26 cellular contexts compared by ENCODE assay signal in the genomic region with DNA sequence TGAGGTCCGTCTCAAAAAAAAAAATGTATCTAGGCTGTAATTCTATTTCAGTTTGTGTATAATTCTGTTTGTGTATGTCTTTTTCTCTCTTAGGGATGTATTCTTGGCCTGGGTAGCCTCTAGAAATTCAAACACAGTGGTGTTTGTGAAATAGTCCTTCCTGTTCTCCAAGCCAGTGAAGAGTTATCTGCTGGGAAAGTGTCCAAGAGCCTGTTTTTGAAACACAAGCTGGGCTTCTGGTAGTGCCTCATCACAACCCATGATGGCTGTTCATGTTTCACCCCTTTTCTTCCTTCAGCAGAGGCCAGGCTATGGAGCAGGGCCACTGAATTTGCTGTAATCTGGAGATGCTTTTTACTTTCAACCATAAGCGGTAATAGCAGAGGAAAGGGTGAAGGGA. TPM values are rescaled to one million over a fixed set of nuclear protein-coding genes. Genes with fewer than 3 reads are reported as not detected.
DNase-seq lines count a peak whose midpoint lies in the region; ATAC-seq and TF ChIP-seq lines count a peak whose summit lies in the region.
"Had no signal": no experiment of that assay in that cellular context is flagged by ENCODE, and none has a peak within 500 bp of the region (broad histone marks: within the 10 kb centered on the region; RNA-seq: fewer than 3 reads in every experiment).

No MANE protein-coding gene starts in this region.

- H3K9me3 ChIP-seq in upper lobe of left lung: no peaks in the 10 kb centered on the region
- H3K9me3 ChIP-seq: adrenal gland, Peyer's patch, spleen had no signal

- H3K4me3 Mint-ChIP-seq in chondrocyte (ENCODE audit: unreplicated experiment): no peak overlapping the region
- H3K4me3 Mint-ChIP-seq: activated B cell treated with CpG ODN at 0.5 μM for 24 hours, brain, CD14-positive monocyte, type B pancreatic cell had no signal

- peak; percentile 9 for DNase-seq in NCI-H2196 treated with DMSO at 0.1 percent for 48 hours (lab: John Stamatoyannopoulos, UW; ENCODE audit: unreplicated experiment)
- DNase-seq in chondrocyte (ENCODE audit: low spot score): no peak
- peak; percentile 90 for DNase-seq in iris pigment epithelial cell (ENCODE audit: low read depth)
- peak in 1 of 2 donors; percentile 30 for DNase-seq in upper lobe of left lung
- DNase-seq in NCI-H1930 (lab: John Stamatoyannopoulos, UW): no peak
- no peak for DNase-seq in NCI-H1417 (lab: John Stamatoyannopoulos, UW)
- no peak for DNase-seq in activated naive CD4-positive, alpha-beta T cell (lab: John Stamatoyannopoulos, UW)
- DNase-seq: activated B cell treated with CpG ODN at 0.5 μM for 24 hours; activated CD4-positive, alpha-beta T cell treated with anti-CD3 and anti-CD28 coated beads, Interleukin-2, amount 50 U/mL, for 1 hour; activated T-cell treated with anti-CD3 and anti-CD28 coated beads, Interleukin-2, amount 50 U/mL, for 48 hours; adrenal gland; effector CD8-positive, alpha-beta T cell; erythroblast; Karpas-422; NCI-H1436 treated with DMSO at 0.1 percent for 48 hours; NCI-H2171; NCI-H526; Peyer's patch; spleen; stimulated activated CD4-positive, alpha-beta T cell treated with anti-CD3 and anti-CD28 coated beads, Interleukin-2, amount 100 ng/mL, for 48 hours; substantia nigra had no signal

- peaks cover 0 to 13% (median 7%) of the 10 kb centered on the region in 4 donors for H3K4me1 ChIP-seq in upper lobe of left lung
- H3K4me1 ChIP-seq: adrenal gland, parathyroid adenoma, Peyer's patch had no signal

- ATAC-seq in upper lobe of left lung (ENCODE audit: low FRiP score in 2 of 2): no peak

- peaks cover 22 to 96% (median 87%) of the 10 kb centered on the region in 4 donors for H3K36me3 ChIP-seq in upper lobe of left lung

- TF ChIP-seq EP300 in upper lobe of left lung (IDR thresholded peaks at IDR 0.05): no peak

- no peaks in the 10 kb centered on the region for H3K27me3 ChIP-seq in upper lobe of left lung
- H3K27me3 ChIP-seq: adrenal gland, Peyer's patch, spleen had no signal

- H3K4me3 ChIP-seq in upper lobe of left lung: no peak overlapping the region
- H3K4me3 ChIP-seq: adrenal gland, Peyer's patch, spleen had no signal

- H3K36me3 Mint-ChIP-seq in chondrocyte (ENCODE audit: low read depth): peaks cover 46% of the 10 kb centered on the region

- peaks cover 11% of the 10 kb centered on the region for H3K4me1 Mint-ChIP-seq in chondrocyte (ENCODE audit: low read depth)
- H3K4me1 Mint-ChIP-seq: activated B cell treated with CpG ODN at 0.5 μM for 24 hours, brain, CD14-positive monocyte had no signal

- no peaks in the 10 kb centered on the region for H3K9me3 Mint-ChIP-seq in chondrocyte (ENCODE audit: low read depth)
- H3K9me3 Mint-ChIP-seq: activated B cell treated with CpG ODN at 0.5 μM for 24 hours, brain, CD14-positive monocyte, type B pancreatic cell had no signal

- 76 to 83% methylated on average over 2 of the region's 2 CpGs for WGBS in upper lobe of left lung, 2 donors

- H3K27me3 Mint-ChIP-seq in chondrocyte (ENCODE audit: low read depth): no peaks in the 10 kb centered on the region
- H3K27me3 Mint-ChIP-seq: activated B cell treated with CpG ODN at 0.5 μM for 24 hours, brain, type B pancreatic cell had no signal

- TF ChIP-seq POLR2A in upper lobe of left lung (IDR thresholded peaks at IDR 0.05): no peak

- peak overlapping the region; percentile 33 for H3K27ac Mint-ChIP-seq in chondrocyte (ENCODE audit: unreplicated experiment)
- H3K27ac Mint-ChIP-seq: activated B cell treated with CpG ODN at 0.5 μM for 24 hours, type B pancreatic cell had no signal

- TF ChIP-seq CTCF in chondrocyte (IDR thresholded peaks at IDR 0.05) (no peak), upper lobe of left lung (IDR thresholded peaks at IDR 0.05) (no peak)

- peak overlapping the region in 3 of 4 donors; percentile 19 to 53 (median 46) for H3K27ac ChIP-seq in upper lobe of left lung
- H3K27ac ChIP-seq: adrenal gland, HL-60, parathyroid adenoma, Peyer's patch, spleen had no signal

RNA-seq across cellular contexts. Expression of a gene that starts 14.7 kb away (rescaled TPM):
- total RNA-seq in chondrocyte (29.3 to 38.5 TPM (median 30.4 TPM) in 3 replicates), upper lobe of left lung (100 to 1,000 TPM in 1 of 6 donors, 10 to 100 TPM in 5; 41.7 to 126 (median 47.7) TPM)

RNA-seq across cellular contexts. Expression of a gene that starts 19.5 kb away (rescaled TPM):
- total RNA-seq in chondrocyte (61.7 to 71.8 TPM (median 62.2 TPM) in 3 replicates), upper lobe of left lung (10 to 100 TPM; 29.0 to 71.6 (median 62.0) TPM)

RNA-seq across cellular contexts. Expression of a gene that starts 19.7 kb away (rescaled TPM):
- total RNA-seq in chondrocyte (38.1 to 44.4 TPM (median 39.7 TPM) in 3 replicates), upper lobe of left lung (10 to 100 TPM; 13.1 to 40.2 (median 33.0) TPM)

RNA-seq across cellular contexts. Expression of a gene that starts 29.7 kb away (rescaled TPM):
- total RNA-seq in chondrocyte (8.7 to 13.1 TPM (median 10.1 TPM) in 3 replicates), upper lobe of left lung (10 to 100 TPM in 2 of 6 donors, 1 to 10 TPM in 4; 5.5 to 12.2 (median 8.0) TPM)

RNA-seq across cellular contexts. Expression of a gene that starts 40.5 kb away (rescaled TPM):
- total RNA-seq in chondrocyte (69.7 to 86.2 TPM (median 69.8 TPM) in 3 replicates), upper lobe of left lung (10 to 100 TPM; 42.2 to 96.4 (median 67.5) TPM)

Comparison
In these comparisons a context has a peak if more than half of its experiments do, and no peak if none do; other contexts are left out.
1. DNase-seq: peak in NCI-H2196 treated with DMSO at 0.1 percent for 48 hours (single experiment) and iris pigment epithelial cell (single experiment); none in chondrocyte (single experiment), NCI-H1930 (0 of 2), NCI-H1417 (0 of 3) and activated naive CD4-positive, alpha-beta T cell (0 of 4).